1 cellular context compared by ENCODE assay signal in genomic region chr21:33976082-33976979, GRCh38.
TF ChIP-seq lines count a peak whose summit lies in the region.

No MANE protein-coding gene starts in this region.

TF ChIP-seq in SK-N-SH, 30 proteins besides CTCF, POLR2A, EP300 and RAD21 (continued from another document):
- TF ChIP-seq, protein P1, sequence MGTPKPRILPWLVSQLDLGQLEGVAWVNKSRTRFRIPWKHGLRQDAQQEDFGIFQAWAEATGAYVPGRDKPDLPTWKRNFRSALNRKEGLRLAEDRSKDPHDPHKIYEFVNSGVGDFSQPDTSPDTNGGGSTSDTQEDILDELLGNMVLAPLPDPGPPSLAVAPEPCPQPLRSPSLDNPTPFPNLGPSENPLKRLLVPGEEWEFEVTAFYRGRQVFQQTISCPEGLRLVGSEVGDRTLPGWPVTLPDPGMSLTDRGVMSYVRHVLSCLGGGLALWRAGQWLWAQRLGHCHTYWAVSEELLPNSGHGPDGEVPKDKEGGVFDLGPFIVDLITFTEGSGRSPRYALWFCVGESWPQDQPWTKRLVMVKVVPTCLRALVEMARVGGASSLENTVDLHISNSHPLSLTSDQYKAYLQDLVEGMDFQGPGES (IDR thresholded peaks at IDR 0.05; ENCODE audit: low read depth, low read length) = no peak
- TF ChIP-seq MXI1 (IDR thresholded peaks at IDR 0.05; ENCODE audit: low read depth, low read length) (no peak), GATA2 (CRISPR knock-in tag; IDR thresholded peaks at IDR 0.05) (no peak), FOXJ3 (CRISPR knock-in tag; IDR thresholded peaks at IDR 0.05) (no peak)
